2 cellular contexts compared by ENCODE assay signal in genomic region chr18:58996131-58996632, GRCh38.
A peak's percentile ranks its signal among the peaks of the same experiment; 100 is the strongest.
TF ChIP-seq lines count a peak whose summit lies in the region.

No MANE protein-coding gene starts in this region.

TF ChIP-seq in liver, 16 proteins besides CTCF, POLR2A, EP300 and RAD21 (continued from another document):
- TF ChIP-seq REST (IDR thresholded peaks at IDR 0.05) (peak; percentile 89), JUND (IDR thresholded peaks at IDR 0.05) (no peak), SP1 (IDR thresholded peaks at IDR 0.05) (peak; percentile 30), FOXA1 (IDR thresholded peaks at IDR 0.05) (no peak)
- TF ChIP-seq, protein P1, sequence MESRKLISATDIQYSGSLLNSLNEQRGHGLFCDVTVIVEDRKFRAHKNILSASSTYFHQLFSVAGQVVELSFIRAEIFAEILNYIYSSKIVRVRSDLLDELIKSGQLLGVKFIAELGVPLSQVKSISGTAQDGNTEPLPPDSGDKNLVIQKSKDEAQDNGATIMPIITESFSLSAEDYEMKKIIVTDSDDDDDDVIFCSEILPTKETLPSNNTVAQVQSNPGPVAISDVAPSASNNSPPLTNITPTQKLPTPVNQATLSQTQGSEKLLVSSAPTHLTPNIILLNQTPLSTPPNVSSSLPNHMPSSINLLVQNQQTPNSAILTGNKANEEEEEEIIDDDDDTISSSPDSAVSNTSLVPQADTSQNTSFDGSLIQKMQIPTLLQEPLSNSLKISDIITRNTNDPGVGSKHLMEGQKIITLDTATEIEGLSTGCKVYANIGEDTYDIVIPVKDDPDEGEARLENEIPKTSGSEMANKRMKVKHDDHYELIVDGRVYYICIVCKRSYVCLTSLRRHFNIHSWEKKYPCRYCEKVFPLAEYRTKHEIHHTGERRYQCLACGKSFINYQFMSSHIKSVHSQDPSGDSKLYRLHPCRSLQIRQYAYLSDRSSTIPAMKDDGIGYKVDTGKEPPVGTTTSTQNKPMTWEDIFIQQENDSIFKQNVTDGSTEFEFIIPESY (IDR thresholded peaks at IDR 0.05) = no peak

TF ChIP-seq in WTC11, 78 proteins besides CTCF, POLR2A, EP300 and RAD21 (continued from another document):
- TF ChIP-seq USF2 (CRISPR knock-in tag; IDR thresholded peaks at IDR 0.05) = no peak
- no peak for TF ChIP-seq ZNF232 (CRISPR knock-in tag; IDR thresholded peaks at IDR 0.05)
